ENCODE assay signal across 1 cellular context in the genomic region with DNA sequence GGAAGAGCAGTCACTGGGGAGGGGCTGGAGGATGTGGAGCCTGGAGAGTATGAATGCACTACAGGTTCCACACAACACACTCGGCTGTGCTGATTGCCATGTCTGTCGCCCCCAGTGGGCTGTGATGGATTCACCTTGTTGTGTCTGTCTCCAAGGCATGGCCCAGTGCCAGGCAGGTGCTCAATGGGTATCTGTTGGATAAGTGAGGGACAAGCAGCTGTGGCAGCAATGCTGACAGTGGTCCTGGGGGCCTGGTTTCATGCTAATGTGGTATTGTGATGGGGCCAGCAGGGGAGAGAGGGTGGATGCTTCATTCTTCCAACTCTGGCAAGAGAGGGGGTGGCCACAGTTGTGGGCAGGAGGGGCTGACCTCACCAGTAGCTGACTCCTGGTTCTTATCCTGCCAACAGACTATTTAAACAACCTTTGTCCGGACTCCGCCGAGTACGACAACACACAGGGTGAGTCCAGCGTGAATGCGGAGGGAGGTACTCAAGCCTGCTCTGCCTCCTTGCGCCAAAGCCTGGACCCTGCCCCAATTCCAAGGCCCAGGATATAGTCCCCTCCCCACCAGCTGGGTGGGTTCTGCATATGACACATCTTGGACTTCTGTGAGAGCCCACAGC.
TF ChIP-seq lines count a peak whose summit lies in the region.

No MANE protein-coding gene starts in this region.

TF ChIP-seq in HCT116, 20 proteins besides CTCF, POLR2A, EP300 and RAD21 (continued from another document):
- TF ChIP-seq, protein P1, sequence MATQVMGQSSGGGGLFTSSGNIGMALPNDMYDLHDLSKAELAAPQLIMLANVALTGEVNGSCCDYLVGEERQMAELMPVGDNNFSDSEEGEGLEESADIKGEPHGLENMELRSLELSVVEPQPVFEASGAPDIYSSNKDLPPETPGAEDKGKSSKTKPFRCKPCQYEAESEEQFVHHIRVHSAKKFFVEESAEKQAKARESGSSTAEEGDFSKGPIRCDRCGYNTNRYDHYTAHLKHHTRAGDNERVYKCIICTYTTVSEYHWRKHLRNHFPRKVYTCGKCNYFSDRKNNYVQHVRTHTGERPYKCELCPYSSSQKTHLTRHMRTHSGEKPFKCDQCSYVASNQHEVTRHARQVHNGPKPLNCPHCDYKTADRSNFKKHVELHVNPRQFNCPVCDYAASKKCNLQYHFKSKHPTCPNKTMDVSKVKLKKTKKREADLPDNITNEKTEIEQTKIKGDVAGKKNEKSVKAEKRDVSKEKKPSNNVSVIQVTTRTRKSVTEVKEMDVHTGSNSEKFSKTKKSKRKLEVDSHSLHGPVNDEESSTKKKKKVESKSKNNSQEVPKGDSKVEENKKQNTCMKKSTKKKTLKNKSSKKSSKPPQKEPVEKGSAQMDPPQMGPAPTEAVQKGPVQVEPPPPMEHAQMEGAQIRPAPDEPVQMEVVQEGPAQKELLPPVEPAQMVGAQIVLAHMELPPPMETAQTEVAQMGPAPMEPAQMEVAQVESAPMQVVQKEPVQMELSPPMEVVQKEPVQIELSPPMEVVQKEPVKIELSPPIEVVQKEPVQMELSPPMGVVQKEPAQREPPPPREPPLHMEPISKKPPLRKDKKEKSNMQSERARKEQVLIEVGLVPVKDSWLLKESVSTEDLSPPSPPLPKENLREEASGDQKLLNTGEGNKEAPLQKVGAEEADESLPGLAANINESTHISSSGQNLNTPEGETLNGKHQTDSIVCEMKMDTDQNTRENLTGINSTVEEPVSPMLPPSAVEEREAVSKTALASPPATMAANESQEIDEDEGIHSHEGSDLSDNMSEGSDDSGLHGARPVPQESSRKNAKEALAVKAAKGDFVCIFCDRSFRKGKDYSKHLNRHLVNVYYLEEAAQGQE (IDR thresholded peaks at IDR 0.05; ENCODE audit: low read depth), result no peak
- no peak for TF ChIP-seq EGR1 (IDR thresholded peaks at IDR 0.05; ENCODE audit: low read depth)
